Comparison of ENCODE assay signal across 17 cellular contexts in genomic region chr15:38189651-38190280, GRCh38.
"Had no signal": no experiment of that assay in that cellular context is flagged by ENCODE, and none has a peak within 500 bp of the region (broad histone marks: within the 10 kb centered on the region; RNA-seq: fewer than 3 reads in every experiment).

No MANE protein-coding gene starts in this region.

- H3K27ac Mint-ChIP-seq: activated CD8-positive, alpha-beta T cell treated with anti-CD3 and anti-CD28 coated beads, Interleukin-2, amount 10 ng/mL, durations not matched to agents 7 days and 5 days; natural killer cell had no signal

- H3K27me3 ChIP-seq: adrenal gland, brain microvascular endothelial cell, sigmoid colon had no signal

- H3K4me3 ChIP-seq: adrenal gland, psoas muscle, sigmoid colon had no signal

- H3K4me1 ChIP-seq: adrenal gland, psoas muscle, sigmoid colon had no signal

- ATAC-seq: activated CD8-positive, alpha-beta T cell treated with anti-CD3 and anti-CD28 coated beads, Interleukin-2, amount 10 ng/mL, durations not matched to agents 7 days and 5 days; esophagus mucosa; natural killer cell; psoas muscle had no signal

- H3K27ac ChIP-seq: adrenal gland, brain microvascular endothelial cell, psoas muscle, sigmoid colon had no signal

- H3K4me1 Mint-ChIP-seq: natural killer cell had no signal

- H3K36me3 ChIP-seq: adrenal gland, brain microvascular endothelial cell, sigmoid colon had no signal

- H3K9me3 Mint-ChIP-seq: natural killer cell had no signal

- DNase-seq: activated CD4-positive, alpha-beta T cell treated with anti-CD3 and anti-CD28 coated beads for 4 hours; activated CD8-positive, alpha-beta memory T cell treated with anti-CD3 and anti-CD28 coated beads, Interleukin-2, amount 50 U/mL, for 48 hours; activated CD8-positive, alpha-beta T cell treated with anti-CD3 and anti-CD28 coated beads, Interleukin-2, amount 10 ng/mL, durations not matched to agents 7 days and 5 days; activated naive CD4-positive, alpha-beta T cell treated with Interleukin-2 at 50 U/mL for 16 hours; adrenal gland; brain microvascular endothelial cell; hypothalamus; mammary epithelial cell; natural killer cell; occipital lobe; psoas muscle; sigmoid colon; stimulated activated CD4-positive, alpha-beta T cell treated with anti-CD3 and anti-CD28 coated beads, Interleukin-12 subunit alpha, Interleukin-12 subunit beta, amount 100 ng/mL, for 4 hours; stimulated activated CD4-positive, alpha-beta T cell treated with anti-CD3 and anti-CD28 coated beads, Interleukin-2, amount 100 ng/mL, for 48 hours; stimulated activated naive CD4-positive, alpha-beta T cell treated with Interleukin-2 at 50 U/mL for 16 hours; T-helper 9 cell had no signal

- H3K36me3 Mint-ChIP-seq: natural killer cell had no signal

- H3K9me3 ChIP-seq: adrenal gland, psoas muscle, sigmoid colon had no signal

- H3K4me3 Mint-ChIP-seq: activated CD8-positive, alpha-beta T cell treated with anti-CD3 and anti-CD28 coated beads, Interleukin-2, amount 10 ng/mL, durations not matched to agents 7 days and 5 days; natural killer cell had no signal
